Comparison of ENCODE assay signal across 27 cellular contexts in genomic region chr21:16530656-16531055, GRCh38.
"Had no signal": no experiment of that assay in that cellular context is flagged by ENCODE, and none has a peak within 500 bp of the region (broad histone marks: within the 10 kb centered on the region; RNA-seq: fewer than 3 reads in every experiment).

No MANE protein-coding gene starts in this region.

- H3K9me3 ChIP-seq: lower lobe of right lung, mucosa of descending colon, ovary, tibial nerve, uterus had no signal

- H3K4me3 ChIP-seq: left lung, lower lobe of right lung, mucosa of descending colon, ovary, skin epidermis, tibial nerve, uterus had no signal

- H3K4me3 Mint-ChIP-seq: memory B cell; naive thymus-derived CD4-positive, alpha-beta T cell; natural killer cell treated with Interleukin-12 subunit alpha and Interleukin-12 subunit beta and Interleukin-15 and Interleukin-18, amount 100 ng/mL, for 72 hours; stimulated activated effector memory CD8-positive, alpha-beta T cell treated with anti-CD3 and anti-CD28 coated beads, Interleukin-12 subunit alpha, Interleukin-12 subunit beta, amount 100 ng/mL, for 72 hours; stimulated activated naive CD8-positive, alpha-beta T cell treated with anti-CD3 and anti-CD28 coated beads, Interleukin-15, amount 100 ng/mL, for 72 hours; type B pancreatic cell had no signal

- H3K27me3 ChIP-seq: left lung, ovary, tibial nerve, uterus had no signal

- H3K27ac Mint-ChIP-seq: memory B cell; naive thymus-derived CD4-positive, alpha-beta T cell; natural killer cell treated with Interleukin-12 subunit alpha and Interleukin-12 subunit beta and Interleukin-15 and Interleukin-18, amount 100 ng/mL, for 72 hours; progenitor cell of endocrine pancreas; stimulated activated effector memory CD8-positive, alpha-beta T cell treated with anti-CD3 and anti-CD28 coated beads, Interleukin-12 subunit alpha, Interleukin-12 subunit beta, amount 100 ng/mL, for 72 hours; stimulated activated naive CD8-positive, alpha-beta T cell treated with anti-CD3 and anti-CD28 coated beads, Interleukin-15, amount 100 ng/mL, for 72 hours; type B pancreatic cell had no signal

- H3K4me1 ChIP-seq: left lung, lower lobe of right lung, uterus had no signal

- H3K27me3 Mint-ChIP-seq: memory B cell; naive thymus-derived CD4-positive, alpha-beta T cell; natural killer cell treated with Interleukin-12 subunit alpha and Interleukin-12 subunit beta and Interleukin-15 and Interleukin-18, amount 100 ng/mL, for 72 hours; progenitor cell of endocrine pancreas; stimulated activated naive CD8-positive, alpha-beta T cell treated with anti-CD3 and anti-CD28 coated beads, Interleukin-15, amount 100 ng/mL, for 72 hours; type B pancreatic cell had no signal

- H3K36me3 Mint-ChIP-seq: memory B cell; naive thymus-derived CD4-positive, alpha-beta T cell; stimulated activated effector memory CD8-positive, alpha-beta T cell treated with anti-CD3 and anti-CD28 coated beads, Interleukin-12 subunit alpha, Interleukin-12 subunit beta, amount 100 ng/mL, for 72 hours had no signal

- H3K4me1 Mint-ChIP-seq: memory B cell; naive thymus-derived CD4-positive, alpha-beta T cell; stimulated activated effector memory CD8-positive, alpha-beta T cell treated with anti-CD3 and anti-CD28 coated beads, Interleukin-12 subunit alpha, Interleukin-12 subunit beta, amount 100 ng/mL, for 72 hours; stimulated activated naive CD8-positive, alpha-beta T cell treated with anti-CD3 and anti-CD28 coated beads, Interleukin-15, amount 100 ng/mL, for 72 hours had no signal

- DNase-seq: hippocampal formation; kidney glomerular epithelial cell; left colon; left lung; lower lobe of right lung; midbrain; mucosa of descending colon; naive thymus-derived CD4-positive, alpha-beta T cell; ovary; retina; right cardiac atrium; stimulated activated CD4-positive, alpha-beta T cell treated with anti-CD3 and anti-CD28 coated beads, Interleukin-12 subunit alpha, Interleukin-12 subunit beta, amount 100 ng/mL, for 4 hours; stimulated activated CD4-positive, alpha-beta T cell treated with anti-CD3 and anti-CD28 coated beads, Interleukin-15, amount 100 ng/mL, for 24 hours; stimulated activated CD4-positive, alpha-beta T cell treated with anti-CD3 and anti-CD28 coated beads, Interleukin-2, amount 100 ng/mL, for 24 hours; stimulated activated CD4-positive, alpha-beta T cell treated with anti-CD3 and anti-CD28 coated beads, Interleukin-4, amount 100 ng/mL, for 1 hour; stimulated activated naive CD4-positive, alpha-beta T cell treated with Interleukin-2 at 50 U/mL for 16 hours; stimulated activated naive CD8-positive, alpha-beta T cell treated with anti-CD3 and anti-CD28 coated beads, Interleukin-15, amount 100 ng/mL, for 72 hours; substantia nigra; uterus had no signal

- ATAC-seq: left colon; left lung; lower lobe of right lung; mucosa of descending colon; naive thymus-derived CD4-positive, alpha-beta T cell; natural killer cell treated with Interleukin-12 subunit alpha and Interleukin-12 subunit beta and Interleukin-15 and Interleukin-18, amount 100 ng/mL, for 72 hours; right cardiac atrium; sciatic nerve; stimulated activated effector memory CD8-positive, alpha-beta T cell treated with anti-CD3 and anti-CD28 coated beads, Interleukin-12 subunit alpha, Interleukin-12 subunit beta, amount 100 ng/mL, for 72 hours; stimulated activated naive CD8-positive, alpha-beta T cell treated with anti-CD3 and anti-CD28 coated beads, Interleukin-15, amount 100 ng/mL, for 72 hours had no signal

- H3K27ac ChIP-seq: left lung, lower lobe of right lung, ovary, skin epidermis, tibial nerve had no signal

- H3K36me3 ChIP-seq: left lung, lower lobe of right lung, ovary, tibial nerve, uterus had no signal
